ENCODE assay signal across 8 cellular contexts in genomic region chr6:36546958-36547645, GRCh38. TPM values are rescaled to one million over a fixed set of nuclear protein-coding genes. Genes with fewer than 3 reads are reported as not detected.
DNase-seq lines count a peak whose midpoint lies in the region; ATAC-seq, FAIRE-seq and TF ChIP-seq lines count a peak whose summit lies in the region.

STK38 (minus strand) TSS chr6:36547479; CDS start chr6:36540202, 7,277 bp downstream.

- H3K9me3 ChIP-seq in DND-41 (ENCODE audit: insufficient read depth, low read length, severe bottlenecking), result no peaks in the 10 kb centered on the region
- no peaks in the 10 kb centered on the region for H3K9me3 ChIP-seq in Loucy (ENCODE audit: insufficient read depth, low read depth, low read length)
- no peaks in the 10 kb centered on the region for H3K9me3 ChIP-seq in RWPE2 (ENCODE audit: severe bottlenecking)

- H3F3A ChIP-seq in Loucy (ENCODE audit: low read depth), result no peaks in the 10 kb centered on the region

- H3K27me3 Mint-ChIP-seq in activated T-helper 2 cell treated with anti-CD3 and anti-CD28 coated beads, Interferon-gamma antibody, Interleukin-2, Interleukin-4, amounts not matched to agents 10 μg/mL and 5 μg/mL and 100 μg/mL, durations not matched to agents 14 hours and 24 hours and 36 hours (ENCODE audit: low read depth), result no peaks in the 10 kb centered on the region
- no peaks in the 10 kb centered on the region for H3K27me3 Mint-ChIP-seq in natural killer cell (ENCODE audit: low read depth in 2 of 2)

- H3K36me3 ChIP-seq in DND-41 (ENCODE audit: insufficient read depth, low read length), result peaks cover 12% of the 10 kb centered on the region
- H3K36me3 ChIP-seq in Loucy (ENCODE audit: insufficient read depth, low read length), result no peaks in the 10 kb centered on the region
- peaks cover 9% of the 10 kb centered on the region; the same call in 1 of the 2 replicates for H3K36me3 ChIP-seq in RWPE2 (ENCODE audit: low read depth)

- H3K4me2 ChIP-seq in DND-41 (ENCODE audit: insufficient read depth, low read length) (peak within 1 kb of the TSS; percentile 70), Loucy (ENCODE audit: low read depth, low read length, poor library complexity, severe bottlenecking) (peak within 1 kb of the TSS; percentile 96)

- peak; percentile 94 for DNase-seq in DND-41
- peak; percentile 93 for DNase-seq in H54 (ENCODE audit: insufficient read length, low spot score)
- DNase-seq in RWPE2 (ENCODE audit: low spot score), result peak; percentile 84
- peak; percentile 85 for DNase-seq in activated T-helper 2 cell treated with anti-CD3 and anti-CD28 coated beads, Interferon-gamma antibody, Interleukin-2, Interleukin-4, amounts not matched to agents 10 μg/mL and 5 μg/mL and 100 μg/mL, durations not matched to agents 14 hours and 24 hours and 36 hours (ENCODE audit: low spot score)
- peak; percentile 79 for DNase-seq in fibroblast of peridontal ligament (ENCODE audit: extremely low read depth)
- peak; percentile 87 for DNase-seq in natural killer cell
- peak; percentile 81 to 92 (median 88) for DNase-seq in stimulated activated naive CD4-positive, alpha-beta T cell (lab: John Stamatoyannopoulos, UW)

- peaks cover 33% of the 10 kb centered on the region for H3K4me1 Mint-ChIP-seq in activated T-helper 2 cell treated with anti-CD3 and anti-CD28 coated beads, Interferon-gamma antibody, Interleukin-2, Interleukin-4, amounts not matched to agents 10 μg/mL and 5 μg/mL and 100 μg/mL, durations not matched to agents 14 hours and 24 hours and 36 hours (ENCODE audit: low read depth)
- peaks cover 46 to 56% of the 10 kb centered on the region in 2 donors for H3K4me1 Mint-ChIP-seq in natural killer cell

- peak; percentile 96 for TF ChIP-seq POLR2A in H54 (IDR thresholded peaks at IDR 0.05; ENCODE audit: low read depth, low read length)

- intact Hi-C loops in activated T-helper 2 cell treated with anti-CD3 and anti-CD28 coated beads, Interferon-gamma antibody, Interleukin-2, Interleukin-4, amounts not matched to agents 10 μg/mL and 5 μg/mL and 100 μg/mL, durations not matched to agents 14 hours and 24 hours and 36 hours (cut with micrococcal nuclease), result loop anchor here (1.0 to 5.0 kb wide), 4 partner anchors 47 to 210 kb away; partner anchors contain the start of genes CDKN1A, KCTD20, PXT1 and SRSF3
- intact Hi-C loops in natural killer cell (cut with micrococcal nuclease), result loop anchor here (1.0 to 5.0 kb wide), 3 partner anchors 47 to 124 kb away; partner anchors contain the start of genes KCTD20, PXT1 and SRSF3

- FAIRE-seq in H54 (lab: Jason Lieb, UNC), result peak; percentile 30

- H3K36me3 Mint-ChIP-seq in activated T-helper 2 cell treated with anti-CD3 and anti-CD28 coated beads, Interferon-gamma antibody, Interleukin-2, Interleukin-4, amounts not matched to agents 10 μg/mL and 5 μg/mL and 100 μg/mL, durations not matched to agents 14 hours and 24 hours and 36 hours (ENCODE audit: low read depth), result peaks cover 8% of the 10 kb centered on the region
- no peaks in the 10 kb centered on the region for H3K36me3 Mint-ChIP-seq in natural killer cell

- peak within 1 kb of the TSS; percentile 98 for H3K4me3 Mint-ChIP-seq in activated T-helper 2 cell treated with anti-CD3 and anti-CD28 coated beads, Interferon-gamma antibody, Interleukin-2, Interleukin-4, amounts not matched to agents 10 μg/mL and 5 μg/mL and 100 μg/mL, durations not matched to agents 14 hours and 24 hours and 36 hours (ENCODE audit: low read depth)
- peak within 1 kb of the TSS; percentile 99 for H3K4me3 Mint-ChIP-seq in natural killer cell

- H3K9me2 ChIP-seq in Loucy (replicated peaks; ENCODE audit: low read depth, low read length), result no peaks in the 10 kb centered on the region

- peak within 1 kb of the TSS; percentile 95 for H3K27ac ChIP-seq in DND-41 (ENCODE audit: low read length)
- H3K27ac ChIP-seq in RWPE2 (ENCODE audit: poor library complexity, severe bottlenecking), result peak within 1 kb of the TSS; percentile 62

- H3K9me3 Mint-ChIP-seq in activated T-helper 2 cell treated with anti-CD3 and anti-CD28 coated beads, Interferon-gamma antibody, Interleukin-2, Interleukin-4, amounts not matched to agents 10 μg/mL and 5 μg/mL and 100 μg/mL, durations not matched to agents 14 hours and 24 hours and 36 hours, result no peaks in the 10 kb centered on the region
- no peaks in the 10 kb centered on the region for H3K9me3 Mint-ChIP-seq in natural killer cell

- H2AFZ ChIP-seq in DND-41 (ENCODE audit: low read depth, low read length), result peak within 1 kb of the TSS; percentile 94
- H2AFZ ChIP-seq in Loucy (ENCODE audit: low read length), result peak within 1 kb of the TSS; percentile 72

- H3K79me2 ChIP-seq in DND-41 (ENCODE audit: insufficient read depth, low read length), result peaks cover 55% of the 10 kb centered on the region
- H3K79me2 ChIP-seq in Loucy (ENCODE audit: insufficient read depth, low read length), result peaks cover 56% of the 10 kb centered on the region

- H3K9ac ChIP-seq in DND-41 (ENCODE audit: low read depth, low read length), result peak within 1 kb of the TSS; percentile 91
- H3K9ac ChIP-seq in Loucy (ENCODE audit: low read depth, low read length, poor library complexity, severe bottlenecking), result peak within 1 kb of the TSS; percentile 100

- H4K20me1 ChIP-seq in DND-41 (ENCODE audit: insufficient read depth, low read length), result peaks cover 7% of the 10 kb centered on the region
- H4K20me1 ChIP-seq in Loucy (ENCODE audit: insufficient read depth, low read length, poor library complexity, severe bottlenecking), result peaks cover 41% of the 10 kb centered on the region

- ATAC-seq in DND-41 (ENCODE audit: insufficient read depth, low read depth) (peak; percentile 89), RWPE2 (ENCODE audit: low read depth) (peak; percentile 91), natural killer cell (peak; percentile 84 to 92 (median 87))

- H3K27ac Mint-ChIP-seq in activated T-helper 2 cell treated with anti-CD3 and anti-CD28 coated beads, Interferon-gamma antibody, Interleukin-2, Interleukin-4, amounts not matched to agents 10 μg/mL and 5 μg/mL and 100 μg/mL, durations not matched to agents 14 hours and 24 hours and 36 hours, result peak within 1 kb of the TSS; percentile 95
- peak within 1 kb of the TSS; percentile 93 to 100 for H3K27ac Mint-ChIP-seq in natural killer cell

- H3K27me3 ChIP-seq in DND-41 (ENCODE audit: insufficient read depth, low read length, poor library complexity) (no peaks in the 10 kb centered on the region), Loucy (ENCODE audit: insufficient read depth, low read length, poor library complexity, severe bottlenecking) (peaks cover 5% of the 10 kb centered on the region), RWPE2 (ENCODE audit: insufficient read depth, poor library complexity, severe bottlenecking) (no peaks in the 10 kb centered on the region)

- H3K4me1 ChIP-seq in DND-41 (ENCODE audit: insufficient read depth, low read length) (peaks cover 42% of the 10 kb centered on the region), Loucy (ENCODE audit: insufficient read depth, low read length, poor library complexity, severe bottlenecking) (peaks cover 54% of the 10 kb centered on the region), RWPE2 (ENCODE audit: insufficient read depth, poor library complexity, severe bottlenecking) (peaks cover 13% of the 10 kb centered on the region)

- peak within 1 kb of the TSS; percentile 85 to 89 for H3K4me3 ChIP-seq in DND-41 (ENCODE audit: low read depth in 1 of 2, low read length in 2 of 2)
- H3K4me3 ChIP-seq in Loucy (ENCODE audit: low read length, poor library complexity, severe bottlenecking), result peak within 1 kb of the TSS; percentile 99
- peak within 1 kb of the TSS; percentile 65 for H3K4me3 ChIP-seq in RWPE2 (ENCODE audit: severe bottlenecking)

- peak; percentile 43 for TF ChIP-seq CTCF in DND-41 (IDR thresholded peaks at IDR 0.05; ENCODE audit: borderline replicate concordance, extremely low read depth, low read length, poor library complexity, severe bottlenecking)
- TF ChIP-seq CTCF in Loucy (conservative IDR thresholded peaks at IDR 0.05; ENCODE audit: low read length), result peak; percentile 31; the same call in 1 of the 2 replicates
- peak; percentile 27 for TF ChIP-seq CTCF in RWPE2 (IDR thresholded peaks at IDR 0.05; ENCODE audit: poor library complexity, severe bottlenecking)
- TF ChIP-seq CTCF in natural killer cell (IDR thresholded peaks at IDR 0.05), result no peak

RNA-seq across cellular contexts. Expression of gene STK38, which starts in this region (rescaled TPM):
- total RNA-seq in activated T-helper 2 cell treated with anti-CD3 and anti-CD28 coated beads, Interferon-gamma antibody, Interleukin-2, Interleukin-4, amounts not matched to agents 10 μg/mL and 5 μg/mL and 100 μg/mL, durations not matched to agents 14 hours and 24 hours and 36 hours, result 22.9 and 25.0 TPM in 2 replicates
- 100 to 1,000 TPM; 105 to 157 (median 126) TPM for total RNA-seq in natural killer cell

Comparison
In these comparisons a context has a peak if more than half of its experiments do, and no peak if none do; other contexts are left out.
1. Peak in every context shown above with its lines: DNase-seq, ATAC-seq, H3K4me3 ChIP-seq and H3K27ac ChIP-seq.